ENCODE assay signal across 22 cellular contexts in the genomic region with DNA sequence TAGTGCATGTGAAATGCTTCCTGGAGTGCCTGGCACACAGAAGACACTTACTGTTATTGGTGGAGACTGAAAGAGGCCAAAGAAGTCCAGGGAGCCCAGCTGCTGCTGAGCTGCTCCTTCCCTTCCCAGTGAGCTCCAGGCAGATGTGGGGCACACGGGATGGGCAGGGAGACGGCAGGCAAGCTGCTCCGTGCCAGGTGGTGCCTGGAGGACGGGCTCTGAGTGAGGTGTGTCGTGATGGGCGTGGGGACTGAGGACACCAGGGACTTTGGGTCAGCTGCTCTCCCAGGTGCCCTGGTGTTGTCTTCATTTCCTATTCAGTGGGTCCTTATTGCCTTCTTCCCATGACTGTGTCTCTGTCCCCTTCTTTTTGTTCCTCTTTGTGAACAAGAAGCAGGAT. TPM values are rescaled to one million over a fixed set of nuclear protein-coding genes. Genes with fewer than 3 reads are reported as not detected.
A peak's percentile ranks its signal among the peaks of the same experiment; 100 is the strongest.
DNase-seq lines count a peak whose midpoint lies in the region; ATAC-seq, FAIRE-seq and TF ChIP-seq lines count a peak whose summit lies in the region.
"Had no signal": no experiment of that assay in that cellular context is flagged by ENCODE, and none has a peak within 500 bp of the region (broad histone marks: within the 10 kb centered on the region; RNA-seq: fewer than 3 reads in every experiment).

No MANE protein-coding gene starts in this region.

- H3K9me2 ChIP-seq in OCI-LY7 (ENCODE audit: insufficient read depth, low read length), result no peaks in the 10 kb centered on the region

- H3K9me3 ChIP-seq in BLaER1, result no peaks in the 10 kb centered on the region
- H3K9me3 ChIP-seq in BLaER1 treated with 17β-estradiol and CSF1 and Interleukin-3, amounts not matched to agents 10 nM and 100 nM (replicated peaks in 1 of 11), result no peaks in the 10 kb centered on the region
- H3K9me3 ChIP-seq in OCI-LY7 (ENCODE audit: low read length), result no peaks in the 10 kb centered on the region
- no peaks in the 10 kb centered on the region for H3K9me3 ChIP-seq in kidney (ENCODE audit: control insufficient read depth in 1 of 2, low read length in 2 of 2)

- FAIRE-seq in kidney (lab: Jason Lieb, UNC), result no peak

- H3K27me3 ChIP-seq in BLaER1, result no peaks in the 10 kb centered on the region
- no peaks in the 10 kb centered on the region for H3K27me3 ChIP-seq in BLaER1 treated with 17β-estradiol and CSF1 and Interleukin-3, amounts not matched to agents 10 nM and 100 nM

- DNase-seq in OCI-LY7 (ENCODE audit: low spot score) (no peak), kidney (peak; percentile 47), SKM-1 treated with dmso at 0.1 percent for 144 hours (lab: John Stamatoyannopoulos, UW; ENCODE audit: unreplicated experiment) (no peak), GM20000 (ENCODE audit: low spot score) (no peak)
- DNase-seq in stimulated activated naive CD4-positive, alpha-beta T cell treated with Interleukin-2 at 50 U/mL for 16 hours (lab: John Stamatoyannopoulos, UW), result no peak
- DNase-seq: CD4-positive, CD25-positive, alpha-beta regulatory T cell; DMS153; DND-41; H9; KBM-7; NCI-H1694; NCI-H2029 treated with DMSO at 0.1 percent for 48 hours; NCI-H446 treated with DMSO at 0.1 percent for 48 hours; SHP77 treated with DMSO at 0.1 percent for 48 hours had no signal

- no peak overlapping the region for H2AFZ ChIP-seq in OCI-LY7 (ENCODE audit: low read length)

- H3K4me3 ChIP-seq in BLaER1 (no peak overlapping the region), OCI-LY7 (ENCODE audit: low read depth, low read length, poor library complexity, severe bottlenecking) (no peak overlapping the region), kidney (ENCODE audit: low read length in 2 of 2) (no peak overlapping the region)
- no peak overlapping the region for H3K4me3 ChIP-seq in BLaER1 treated with 17β-estradiol and CSF1 and Interleukin-3, amounts not matched to agents 10 nM and 100 nM
- H3K4me3 ChIP-seq: SK-N-MC had no signal

- H3K4me2 ChIP-seq in BLaER1, result peak overlapping the region; percentile 72
- H3K4me2 ChIP-seq in BLaER1 treated with 17β-estradiol and CSF1 and Interleukin-3, amounts not matched to agents 10 nM and 100 nM, result peak overlapping the region in 10 of 11 experiments; percentile 13 to 79 (median 68); a peak in 20 of 22 replicates
- peak overlapping the region; percentile 59; the same call in 1 of the 2 replicates for H3K4me2 ChIP-seq in OCI-LY7 (ENCODE audit: low read length)

- TF ChIP-seq CTCF in OCI-LY7 (conservative IDR thresholded peaks at IDR 0.05; ENCODE audit: low read length) (no peak), kidney (IDR thresholded peaks at IDR 0.05; ENCODE audit: borderline replicate concordance, extremely low read depth, insufficient read depth) (no peak), GM20000 (IDR thresholded peaks at IDR 0.05; ENCODE audit: extremely low read depth, missing control alignments) (no peak)

- H3K36me3 ChIP-seq in BLaER1 (peaks cover 88% of the 10 kb centered on the region), OCI-LY7 (ENCODE audit: insufficient read depth, low read length) (peaks cover 85% of the 10 kb centered on the region), kidney (ENCODE audit: control insufficient read depth in 1 of 2, insufficient read depth in 2 of 2, low read length in 2 of 2) (peaks cover 46 to 52% of the 10 kb centered on the region in 2 donors)
- H3K36me3 ChIP-seq in BLaER1 treated with 17β-estradiol and CSF1 and Interleukin-3, amounts not matched to agents 10 nM and 100 nM, result peaks cover 74 to 91% (median 82%) of the 10 kb centered on the region in 11 experiments

- H3K4me1 ChIP-seq in BLaER1, result peaks cover 60% of the 10 kb centered on the region
- H3K4me1 ChIP-seq in BLaER1 treated with 17β-estradiol and CSF1 and Interleukin-3, amounts not matched to agents 10 nM and 100 nM, result peaks cover 41 to 72% (median 62%) of the 10 kb centered on the region in 10 experiments
- peaks cover 15% of the 10 kb centered on the region for H3K4me1 ChIP-seq in OCI-LY7 (ENCODE audit: insufficient read depth, low read length, poor library complexity, severe bottlenecking)
- no peaks in the 10 kb centered on the region for H3K4me1 ChIP-seq in kidney (ENCODE audit: control insufficient read depth in 1 of 2, insufficient read depth in 1 of 2, low read depth in 1 of 2, low read length in 2 of 2)

- CTCF ChIA-PET in OCI-LY7 (lab: Charles Lee; ENCODE audit: unreplicated experiment), result no interaction called here

- no peaks in the 10 kb centered on the region for H3K79me2 ChIP-seq in OCI-LY7 (ENCODE audit: insufficient read depth, low read depth, low read length)

- POLR2A ChIA-PET in OCI-LY7 (lab: Charles Lee), result interaction anchor here (1.5 kb wide), 1 partner anchor 12 kb away, joined by 4 read pairs; no protein-coding TSS in a partner anchor

- ATAC-seq in HG03432 (IDR thresholded peaks at IDR 0.05; ENCODE audit: unreplicated experiment), result no peak
- ATAC-seq: Panc1 had no signal

- intact Hi-C loops in OCI-LY7 (cut with micrococcal nuclease; ENCODE audit: unreplicated experiment), result no loop called here
- intact Hi-C loops in kidney (cut with DNase I), result no loop called here

- H4K20me1 ChIP-seq in BLaER1 (no peaks in the 10 kb centered on the region), OCI-LY7 (ENCODE audit: insufficient read depth, low read length) (no peaks in the 10 kb centered on the region)
- peaks cover 0 to 11% (median 0%) of the 10 kb centered on the region in 11 experiments; a peak in 2 of 22 replicates for H4K20me1 ChIP-seq in BLaER1 treated with 17β-estradiol and CSF1 and Interleukin-3, amounts not matched to agents 10 nM and 100 nM

- no TSS peak for BruUV-seq in OCI-LY7 (replicated peaks; lab: Mats Ljungman, UMichigan)

- no peak overlapping the region; the same call in 1 of the 2 replicates for H3K9ac ChIP-seq in BLaER1
- H3K9ac ChIP-seq in BLaER1 treated with 17β-estradiol and CSF1 and Interleukin-3, amounts not matched to agents 10 nM and 100 nM, result peak overlapping the region in 8 of 11 experiments; percentile 24 to 66 (median 56); a peak in 14 of 22 replicates
- no peak overlapping the region for H3K9ac ChIP-seq in kidney (ENCODE audit: low read length in 2 of 2)

- H3K27ac ChIP-seq in BLaER1 (peak overlapping the region; percentile 57), OCI-LY7 (ENCODE audit: low read depth, low read length, poor library complexity, severe bottlenecking) (peak overlapping the region; percentile 23), kidney (ENCODE audit: low read depth in 2 of 2, low read length in 2 of 2) (no peak overlapping the region)
- H3K27ac ChIP-seq in BLaER1 treated with 17β-estradiol and CSF1 and Interleukin-3, amounts not matched to agents 10 nM and 100 nM, result peak overlapping the region in 9 of 11 experiments; percentile 17 to 99 (median 60); a peak in 16 of 22 replicates
- H3K27ac ChIP-seq: RWPE1, SK-N-MC had no signal

RNA-seq across cellular contexts. Expression of a gene that starts 19.5 kb away (rescaled TPM):
- total RNA-seq in OCI-LY7 (2014; rRNA removed; shearing (Covaris generic)), result 17.7 and 18.1 TPM in 2 replicates
- total RNA-seq in OCI-LY7 (2022) (36.5 and 38.2 TPM in 2 replicates), kidney (30.9 TPM)
- 14.4 TPM for polyA plus RNA-seq in kidney (ENCODE audit: insufficient read depth, low read depth, low replicate concordance)

RNA-seq across cellular contexts. Expression of a gene that starts 37.7 kb away (rescaled TPM):
- 15.4 and 16.3 TPM in 2 replicates for total RNA-seq in OCI-LY7 (2014; rRNA removed; shearing (Covaris generic))
- total RNA-seq in OCI-LY7 (2022) (34.1 and 44.3 TPM in 2 replicates), kidney (5.4 TPM)
- polyA plus RNA-seq in kidney (ENCODE audit: insufficient read depth, low read depth, low replicate concordance), result 2.7 TPM
- total RNA-seq: LHCN-M2, MCF 10A had no signal
- polyA plus RNA-seq: CD4-positive, CD25-positive, alpha-beta regulatory T cell had no signal

Comparison
In these comparisons a context has a peak if more than half of its experiments do, and no peak if none do; other contexts are left out.
1. H3K9ac ChIP-seq: peak in BLaER1 treated with 17β-estradiol and CSF1 and Interleukin-3, amounts not matched to agents 10 nM and 100 nM (8 of 11); none in BLaER1 (single experiment) and kidney (0 of 2).
2. H3K27ac ChIP-seq: peak in BLaER1 (single experiment), BLaER1 treated with 17β-estradiol and CSF1 and Interleukin-3, amounts not matched to agents 10 nM and 100 nM (9 of 11) and OCI-LY7 (single experiment); none in kidney (0 of 2).
3. Peak in every context shown above with its lines, with median percentiles within 50 percentile points of each other: H3K4me2 ChIP-seq.